Comparison of ENCODE assay signal across 8 cellular contexts in the genomic region with DNA sequence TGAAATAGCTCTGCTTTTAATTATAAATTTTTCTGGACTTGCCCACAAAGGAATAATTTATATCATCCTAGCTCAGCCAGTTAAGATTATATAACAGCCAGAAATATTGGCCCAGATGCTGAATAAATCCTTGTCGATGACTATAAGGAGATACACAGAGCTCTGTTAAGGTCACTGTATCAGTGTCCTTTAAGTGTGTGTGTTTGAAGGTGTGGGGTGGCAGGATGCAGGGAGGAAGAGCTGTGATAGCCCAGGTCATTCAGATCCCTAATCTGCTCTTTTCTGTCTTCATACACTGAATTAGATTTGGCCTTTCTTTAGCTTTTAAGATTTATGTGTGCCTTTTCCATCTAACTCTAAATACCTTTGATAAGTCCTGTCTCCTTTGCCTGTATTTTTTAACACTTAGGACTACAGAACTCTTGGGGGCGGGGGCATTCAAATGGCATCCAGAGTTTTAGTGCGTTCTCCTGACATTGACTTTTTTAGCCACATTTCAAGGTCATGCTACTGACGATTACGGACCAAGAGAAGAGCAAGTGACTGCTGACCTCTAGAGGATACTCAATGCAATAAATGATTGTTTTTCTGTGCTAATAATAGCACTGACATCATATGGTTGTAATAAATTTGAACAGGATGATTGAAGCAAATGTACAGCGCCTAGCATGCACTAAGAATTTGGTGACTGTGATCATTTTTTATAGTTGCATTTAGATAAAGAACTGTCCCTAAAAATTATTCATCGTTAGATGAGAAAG.
A peak's percentile ranks its signal among the peaks of the same experiment; 100 is the strongest.
DNase-seq lines count a peak whose midpoint lies in the region; ATAC-seq lines count a peak whose summit lies in the region.

No MANE protein-coding gene starts in this region.

- peak; percentile 91 for ATAC-seq in GM21390 (IDR thresholded peaks at IDR 0.05; ENCODE audit: unreplicated experiment)
- peak; percentile 93 for ATAC-seq in sciatic nerve

- intact Hi-C loops in sciatic nerve (cut with DNase I) = no loop called here

- DNase-seq in DMS53 treated with DMSO at 0.1 percent for 48 hours (lab: John Stamatoyannopoulos, UW; ENCODE audit: unreplicated experiment) (peak; percentile 58), HT1080 (ENCODE audit: low read depth) (peak; percentile 48), SKM-1 (lab: John Stamatoyannopoulos, UW; ENCODE audit: unreplicated experiment) (peak; percentile 1), glomerular visceral epithelial cell (ENCODE audit: extremely low spot score) (peak; percentile 5), sciatic nerve (ENCODE audit: low spot score) (no peak), NCI-H2107 (lab: John Stamatoyannopoulos, UW) (no peak)
- no peak for DNase-seq in activated CD8-positive, alpha-beta memory T cell treated with anti-CD3 and anti-CD28 coated beads, Interleukin-2, amount 50 U/mL, for 48 hours

Comparison
In these comparisons a context has a peak if more than half of its experiments do, and no peak if none do; other contexts are left out.
1. DNase-seq: peak in DMS53 treated with DMSO at 0.1 percent for 48 hours (single experiment), HT1080 (single experiment), SKM-1 (single experiment) and glomerular visceral epithelial cell (single experiment); none in sciatic nerve (single experiment), NCI-H2107 (single experiment) and activated CD8-positive, alpha-beta memory T cell treated with anti-CD3 and anti-CD28 coated beads, Interleukin-2, amount 50 U/mL, for 48 hours (single experiment).